In genomic region chr16:11255737-11256656, GRCh38 we compare ENCODE assay signal across 8 cellular contexts. TPM values are rescaled to one million over a fixed set of nuclear protein-coding genes. Genes with fewer than 3 reads are reported as not detected.
DNase-seq lines count a peak whose midpoint lies in the region; ATAC-seq, FAIRE-seq and TF ChIP-seq lines count a peak whose summit lies in the region.

A gene with protein sequence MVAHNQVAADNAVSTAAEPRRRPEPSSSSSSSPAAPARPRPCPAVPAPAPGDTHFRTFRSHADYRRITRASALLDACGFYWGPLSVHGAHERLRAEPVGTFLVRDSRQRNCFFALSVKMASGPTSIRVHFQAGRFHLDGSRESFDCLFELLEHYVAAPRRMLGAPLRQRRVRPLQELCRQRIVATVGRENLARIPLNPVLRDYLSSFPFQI (minus strand): TSS chr16:11256204. CDS start chr16:11255478, 726 bp downstream.

- H3K27ac ChIP-seq in pancreas = peak within 1 kb of the TSS; percentile 82 to 97 (median 90)
- peak within 1 kb of the TSS; percentile 94 for H3K27ac ChIP-seq in thymus (ENCODE audit: low read depth)

- H3K4me3 ChIP-seq in GM06990 (replicated peaks; ENCODE audit: low read depth, low read length) (peak within 1 kb of the TSS; percentile 93), MG63 (peak within 1 kb of the TSS; percentile 80), pancreas (peak within 1 kb of the TSS; percentile 59 to 83 (median 72)), thymus (ENCODE audit: low read length) (peak within 1 kb of the TSS; percentile 93)

- DNase-seq in GM06990 (ENCODE audit: extremely low read depth, insufficient read length) (peak; percentile 93), HCEC 1CT (peak; percentile 88), MG63 (peak; percentile 88), Right ventricle myocardium inferior (ENCODE audit: missing footprints) (peak; percentile 92), pancreas (peak; percentile 79 to 94 (median 88))
- peak; percentile 95 to 96 for DNase-seq in activated naive CD4-positive, alpha-beta T cell treated with anti-CD3 and anti-CD28 coated beads, Interleukin-2, amount 50 U/mL, for 72 hours (ENCODE audit: low spot score in 2 of 2)

- no peak for FAIRE-seq in pancreas (lab: Jason Lieb, UNC)

- intact Hi-C loops in Right ventricle myocardium inferior (cut with DNase I) (loop anchor here (1.0 to 10.0 kb wide), 4 partner anchors 101 to 511 kb away; partner anchors contain the start of gene NUBP1), pancreas (cut with DNase I) (loop anchor here in 1 of 3 donors (5.0 kb wide), 1 partner anchor 284 kb away; no protein-coding TSS in a partner anchor)

- H3K4me1 ChIP-seq in pancreas = peaks cover 3 to 17% (median 11%) of the 10 kb centered on the region in 3 donors
- peaks cover 31% of the 10 kb centered on the region for H3K4me1 ChIP-seq in thymus (ENCODE audit: control insufficient read depth, insufficient read depth, low read length)

- H3K36me3 Mint-ChIP-seq in activated naive CD4-positive, alpha-beta T cell treated with anti-CD3 and anti-CD28 coated beads, Interleukin-2, amount 50 U/mL, for 72 hours = peaks cover 30 to 34% of the 10 kb centered on the region in 2 donors

- peak; percentile 24 for TF ChIP-seq CTCF in GM06990 (IDR thresholded peaks at IDR 0.05; ENCODE audit: insufficient read depth, low read length, poor library complexity, severe bottlenecking)
- TF ChIP-seq CTCF in pancreas (IDR thresholded peaks at IDR 0.05) = peak; percentile 81 to 95 (median 90)

- H3K9me3 ChIP-seq in MG63 (no peaks in the 10 kb centered on the region), pancreas (no peaks in the 10 kb centered on the region), thymus (ENCODE audit: control insufficient read depth) (no peaks in the 10 kb centered on the region)

- H3K27me3 ChIP-seq in GM06990 (replicated peaks; ENCODE audit: control insufficient read depth, insufficient read depth, low read length) (no peaks in the 10 kb centered on the region), MG63 (no peaks in the 10 kb centered on the region), pancreas (no peaks in the 10 kb centered on the region), thymus (ENCODE audit: control insufficient read depth, insufficient read depth) (no peaks in the 10 kb centered on the region)

- no peaks in the 10 kb centered on the region for H3K9me3 Mint-ChIP-seq in activated naive CD4-positive, alpha-beta T cell treated with anti-CD3 and anti-CD28 coated beads, Interleukin-2, amount 50 U/mL, for 72 hours

- WGBS in pancreas, 2 donors = 0 to 1% methylated on average over 47 to 100 of the region's 100 CpGs
- under 1% methylated on average over 100 of the region's 100 CpGs for WGBS in thymus

- H3K27ac Mint-ChIP-seq in activated naive CD4-positive, alpha-beta T cell treated with anti-CD3 and anti-CD28 coated beads, Interleukin-2, amount 50 U/mL, for 72 hours = peak within 1 kb of the TSS; percentile 97 to 99

- ATAC-seq in SK-N-SH treated with all-trans-retinoic acid at 6 μM for 48 hours (peak; percentile 74), Right ventricle myocardium inferior (peak; percentile 84), pancreas (peak; percentile 80 to 87 (median 84))
- peak; percentile 47 to 53 for ATAC-seq in activated naive CD4-positive, alpha-beta T cell treated with anti-CD3 and anti-CD28 coated beads, Interleukin-2, amount 50 U/mL, for 72 hours

- H3K36me3 ChIP-seq in GM06990 (ENCODE audit: control insufficient read depth, insufficient read depth, low read length) = peaks cover 14% of the 10 kb centered on the region
- peaks cover 4% of the 10 kb centered on the region for H3K36me3 ChIP-seq in MG63
- H3K36me3 ChIP-seq in pancreas = no peaks in the 10 kb centered on the region
- H3K36me3 ChIP-seq in thymus (ENCODE audit: control insufficient read depth, insufficient read depth) = peaks cover 38% of the 10 kb centered on the region

TF ChIP-seq in SK-N-SH treated with all-trans-retinoic acid at 6 μM for 48 hours, 23 proteins besides CTCF, POLR2A, EP300 and RAD21:
- TF ChIP-seq TCF4 (CRISPR knock-in tag; IDR thresholded peaks at IDR 0.05; ENCODE audit: borderline replicate concordance) (no peak), ARNTL (CRISPR knock-in tag; IDR thresholded peaks at IDR 0.05; ENCODE audit: borderline replicate concordance, low read depth) (0 out of 2 replicates have a peak, but pooled peaks have one; percentile 21), ZC3H10 (CRISPR knock-in tag; IDR thresholded peaks at IDR 0.05) (peak; percentile 28; the same call in 1 of the 2 replicates), ESRRG (CRISPR knock-in tag; IDR thresholded peaks at IDR 0.05) (no peak)

RNA-seq across cellular contexts. Expression of the gene that starts here (rescaled TPM):
- total RNA-seq in MG63 (2014; rRNA removed; shearing (Covaris generic); ENCODE audit: low replicate concordance) = 0.16 TPM in 1 of 2 replicates, not detected in the other
- total RNA-seq in activated naive CD4-positive, alpha-beta T cell treated with anti-CD3 and anti-CD28 coated beads, Interleukin-2, amount 50 U/mL, for 72 hours = 100 to 1,000 TPM in 1 of 2 donors, 10 to 100 TPM in 1; 57.0 to 123 TPM
- total RNA-seq in Right ventricle myocardium inferior (6.0 TPM), pancreas (1 to 10 TPM; 1.3 to 7.9 (median 1.8) TPM)
- polyA plus RNA-seq in pancreas (1 to 10 TPM; 4.6 to 5.7 TPM), thymus (109 TPM)

Comparison
In these comparisons a context has a peak if more than half of its experiments do, and no peak if none do; other contexts are left out.
1. Peak in every context shown above with its lines: DNase-seq, ATAC-seq, H3K4me3 ChIP-seq and H3K27ac ChIP-seq.
2. RNA of the gene that starts here (polyA plus RNA-seq): 109 TPM in thymus (single experiment); 4.6 to 5.7 TPM in pancreas; every median in the first group is over 10 times any median in the second.
3. Peak in DNase-seq and H3K4me3 ChIP-seq in MG63; RNA of the gene not detected or under 1 TPM.